Comparison of ENCODE assay signal across 31 cellular contexts in genomic region chr3:169207089-169207488, GRCh38.
"Had no signal": no experiment of that assay in that cellular context is flagged by ENCODE, and none has a peak within 500 bp of the region (broad histone marks: within the 10 kb centered on the region; RNA-seq: fewer than 3 reads in every experiment).

No MANE protein-coding gene starts in this region.

- H3K4me1 ChIP-seq: parathyroid adenoma, psoas muscle, spleen, suprapubic skin, testis, tibial artery, upper lobe of right lung, uterus had no signal

- H3K36me3 Mint-ChIP-seq: naive thymus-derived CD8-positive, alpha-beta T cell; natural killer cell treated with Interleukin-12 subunit alpha and Interleukin-12 subunit beta and Interleukin-15 and Interleukin-18, amount 100 ng/mL, for 72 hours; neural progenitor cell; stimulated activated memory B cell treated with anti-CD40 and anti-IgM and Interleukin-4, amounts not matched to agents 10 μg/mL and 1 μg/mL and 100 μg/mL, for 72 hours had no signal

- H3K9me3 ChIP-seq: ovary, psoas muscle, suprapubic skin, testis, tibial artery, transverse colon, upper lobe of right lung, uterus had no signal

- H3K27me3 Mint-ChIP-seq: natural killer cell treated with Interleukin-12 subunit alpha and Interleukin-12 subunit beta and Interleukin-15 and Interleukin-18, amount 100 ng/mL, for 72 hours; progenitor cell of endocrine pancreas; stimulated activated memory B cell treated with anti-CD40 and anti-IgM and Interleukin-4, amounts not matched to agents 10 μg/mL and 1 μg/mL and 100 μg/mL, for 72 hours; stimulated activated naive CD8-positive, alpha-beta T cell treated with anti-CD3 and anti-CD28 coated beads, Interleukin-15, amount 100 ng/mL, for 72 hours had no signal

- H3K79me2 ChIP-seq: parathyroid adenoma had no signal

- H3K4me3 Mint-ChIP-seq: naive thymus-derived CD8-positive, alpha-beta T cell; natural killer cell treated with Interleukin-12 subunit alpha and Interleukin-12 subunit beta and Interleukin-15 and Interleukin-18, amount 100 ng/mL, for 72 hours; nephron progenitor cell; neural progenitor cell; stimulated activated memory B cell treated with anti-CD40 and anti-IgM and Interleukin-4, amounts not matched to agents 10 μg/mL and 1 μg/mL and 100 μg/mL, for 72 hours; stimulated activated naive CD8-positive, alpha-beta T cell treated with anti-CD3 and anti-CD28 coated beads, Interleukin-15, amount 100 ng/mL, for 72 hours; type B pancreatic cell had no signal

- ATAC-seq: naive thymus-derived CD8-positive, alpha-beta T cell; natural killer cell treated with Interleukin-12 subunit alpha and Interleukin-12 subunit beta and Interleukin-15 and Interleukin-18, amount 100 ng/mL, for 72 hours; psoas muscle; sciatic nerve; stimulated activated memory B cell treated with anti-CD40 and anti-IgM and Interleukin-4, amounts not matched to agents 10 μg/mL and 1 μg/mL and 100 μg/mL, for 72 hours; stimulated activated naive CD8-positive, alpha-beta T cell treated with anti-CD3 and anti-CD28 coated beads, Interleukin-15, amount 100 ng/mL, for 72 hours; stimulated activated naive CD8-positive, alpha-beta T cell treated with anti-CD3 and anti-CD28 coated beads, Interleukin-15, Interleukin-2, amounts not matched to agents 100 U/mL and 50 U/mL, for 24 hours; upper lobe of right lung had no signal

- DNase-seq: naive thymus-derived CD8-positive, alpha-beta T cell; nephron progenitor cell; occipital lobe; ovary; psoas muscle; right cardiac atrium; spleen; stimulated activated CD4-positive, alpha-beta T cell treated with anti-CD3 and anti-CD28 coated beads, Interleukin-12 subunit alpha, Interleukin-12 subunit beta, amount 100 ng/mL, for 4 hours; stimulated activated CD4-positive, alpha-beta T cell treated with anti-CD3 and anti-CD28 coated beads, Interleukin-1b, Interleukin-23, amount 100 ng/mL, for 48 hours; stimulated activated CD4-positive, alpha-beta T cell treated with anti-CD3 and anti-CD28 coated beads, Interleukin-4, amount 100 ng/mL, for 1 hour; stimulated activated CD4-positive, alpha-beta T cell treated with anti-CD3 and anti-CD28 coated beads, Interleukin-4, amount 100 ng/mL, for 4 hours; stimulated activated CD8-positive, alpha-beta memory T cell treated with anti-CD3 and anti-CD28 coated beads, Interleukin-4, amount 100 ng/mL, for 48 hours; stimulated activated naive CD4-positive, alpha-beta T cell; stimulated activated naive CD8-positive, alpha-beta T cell treated with anti-CD3 and anti-CD28 coated beads, Interleukin-15, amount 100 ng/mL, for 72 hours; stimulated activated naive CD8-positive, alpha-beta T cell treated with anti-CD3 and anti-CD28 coated beads, Interleukin-15, Interleukin-2, amounts not matched to agents 100 U/mL and 50 U/mL, for 24 hours; substantia nigra; testis; tibial artery; transverse colon; upper lobe of right lung; uterus had no signal

- H3K4me1 Mint-ChIP-seq: naive thymus-derived CD8-positive, alpha-beta T cell; neural progenitor cell; stimulated activated memory B cell treated with anti-CD40 and anti-IgM and Interleukin-4, amounts not matched to agents 10 μg/mL and 1 μg/mL and 100 μg/mL, for 72 hours; stimulated activated naive CD8-positive, alpha-beta T cell treated with anti-CD3 and anti-CD28 coated beads, Interleukin-15, amount 100 ng/mL, for 72 hours had no signal

- H3K27ac Mint-ChIP-seq: naive thymus-derived CD8-positive, alpha-beta T cell; natural killer cell treated with Interleukin-12 subunit alpha and Interleukin-12 subunit beta and Interleukin-15 and Interleukin-18, amount 100 ng/mL, for 72 hours; neural progenitor cell; progenitor cell of endocrine pancreas; stimulated activated memory B cell treated with anti-CD40 and anti-IgM and Interleukin-4, amounts not matched to agents 10 μg/mL and 1 μg/mL and 100 μg/mL, for 72 hours; stimulated activated naive CD8-positive, alpha-beta T cell treated with anti-CD3 and anti-CD28 coated beads, Interleukin-15, amount 100 ng/mL, for 72 hours; type B pancreatic cell had no signal

- H2AFZ ChIP-seq: neural progenitor cell, parathyroid adenoma had no signal

- H3K36me3 ChIP-seq: neural progenitor cell, ovary, spleen, suprapubic skin, tibial artery, transverse colon, upper lobe of right lung, uterus had no signal

- H3K9ac ChIP-seq: neural progenitor cell, parathyroid adenoma had no signal

- H3K4me3 ChIP-seq: neural progenitor cell, ovary, psoas muscle, skin epidermis, smooth muscle cell, spleen, suprapubic skin, testis, tibial artery, transverse colon, upper lobe of right lung, uterus had no signal

- H3K4me2 ChIP-seq: neural progenitor cell, smooth muscle cell had no signal

- H3K27ac ChIP-seq: neural progenitor cell, ovary, parathyroid adenoma, psoas muscle, skin epidermis, spleen, suprapubic skin, testis, tibial artery, transverse colon, upper lobe of right lung, uterus had no signal

- H3K27me3 ChIP-seq: neural progenitor cell, ovary, spleen, testis, tibial artery, transverse colon, upper lobe of right lung, uterus had no signal
